ENCODE assay signal across 18 cellular contexts in the genomic region with DNA sequence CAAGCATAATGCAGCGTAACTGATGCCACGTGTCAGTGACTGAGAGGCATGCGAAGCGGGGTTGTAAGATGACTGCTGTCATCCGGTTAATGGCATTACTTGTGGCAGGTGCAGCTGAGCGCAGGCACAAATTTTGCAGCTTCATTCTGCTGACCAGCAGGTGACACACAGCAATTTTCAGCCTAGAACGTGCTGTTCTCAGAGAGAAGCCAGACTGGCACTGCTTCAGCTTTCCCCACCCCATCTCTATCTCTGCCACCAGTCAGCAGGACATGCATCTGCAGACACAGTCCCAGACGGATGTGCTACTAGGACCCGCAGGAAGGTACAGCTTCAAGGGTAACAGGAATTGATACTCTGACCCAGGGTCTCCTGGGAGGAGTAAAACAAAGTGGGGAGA.
"Had no signal": no experiment of that assay in that cellular context is flagged by ENCODE, and none has a peak within 500 bp of the region (broad histone marks: within the 10 kb centered on the region; RNA-seq: fewer than 3 reads in every experiment).

No MANE protein-coding gene starts in this region.

- H3K4me3 ChIP-seq: heart left ventricle, lower lobe of right lung, right atrium auricular region, tibial nerve, vagina had no signal

- ATAC-seq: naive thymus-derived CD4-positive, alpha-beta T cell had no signal

- H3K27me3 ChIP-seq: heart left ventricle, neutrophil, right atrium auricular region, tibial nerve, vagina had no signal

- DNase-seq: activated CD4-positive, alpha-beta T cell treated with anti-CD3 and anti-CD28 coated beads, Interleukin-2, amount 50 U/mL, for 1 hour; activated CD4-positive, CD25-positive, alpha-beta regulatory T cell; activated naive CD4-positive, alpha-beta T cell; activated naive CD8-positive, alpha-beta T cell treated with anti-CD3 and anti-CD28 coated beads, Interleukin-2, amount 10 ng/mL, durations not matched to agents 7 days and 5 days; effector memory CD4-positive, alpha-beta T cell; foreskin melanocyte; heart left ventricle; immature natural killer cell; lower lobe of right lung; naive thymus-derived CD4-positive, alpha-beta T cell; small intestine; stimulated activated CD4-positive, alpha-beta T cell treated with anti-CD3 and anti-CD28 coated beads, Interleukin-4, amount 100 ng/mL, for 24 hours; stimulated activated naive CD4-positive, alpha-beta T cell treated with Interleukin-2 at 50 U/mL for 16 hours; T-helper 2 cell had no signal

- H3K27ac ChIP-seq: heart left ventricle, lower lobe of right lung, neutrophil, right atrium auricular region, vagina had no signal

- H3K36me3 ChIP-seq: lower lobe of right lung, neutrophil, vagina had no signal

- H3K4me1 ChIP-seq: heart left ventricle, lower lobe of right lung, right atrium auricular region, vagina had no signal

- H3K9me3 ChIP-seq: heart left ventricle, lower lobe of right lung, neutrophil, right atrium auricular region, tibial nerve, vagina had no signal
